ENCODE assay signal across 19 cellular contexts in the genomic region with DNA sequence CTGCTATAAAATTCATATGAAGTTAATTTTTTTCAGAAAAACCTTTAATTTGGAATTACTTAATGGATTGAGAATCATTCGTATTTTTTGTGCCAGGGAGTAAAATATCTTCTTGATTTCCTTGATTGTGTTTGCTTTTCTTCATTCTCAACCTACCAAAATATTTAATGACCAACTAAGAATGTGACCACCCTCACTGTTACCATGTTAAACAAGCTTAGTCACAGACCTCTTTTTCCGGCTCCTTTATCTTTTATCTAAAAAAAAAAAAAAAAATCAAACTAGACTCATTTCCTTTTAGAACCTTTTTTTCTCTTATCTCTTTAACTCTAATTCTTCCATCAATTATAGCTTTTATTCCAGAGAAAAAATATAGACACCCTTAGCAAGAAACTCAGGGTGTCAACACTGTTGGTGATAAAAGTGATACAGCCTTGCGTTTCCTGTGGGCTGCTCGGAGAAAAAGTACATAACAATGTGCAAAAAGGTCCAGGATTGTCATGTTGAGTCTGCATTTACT. TPM values are rescaled to one million over a fixed set of nuclear protein-coding genes. Genes with fewer than 3 reads are reported as not detected.
"Had no signal": no experiment of that assay in that cellular context is flagged by ENCODE, and none has a peak within 500 bp of the region (broad histone marks: within the 10 kb centered on the region; RNA-seq: fewer than 3 reads in every experiment).

No MANE protein-coding gene starts in this region.

- H3K27me3 ChIP-seq: ascending aorta, cardiac muscle cell, dorsolateral prefrontal cortex, transverse colon, uterus had no signal

- H3K4me1 ChIP-seq: ascending aorta, transverse colon, uterus had no signal

- H3K36me3 ChIP-seq: ascending aorta, cardiac muscle cell, transverse colon, uterus, WERI-Rb-1 had no signal

- H3K27ac ChIP-seq: ascending aorta, cardiac muscle cell, dorsolateral prefrontal cortex, transverse colon, uterus, WERI-Rb-1 had no signal

- ATAC-seq: left lobe of liver had no signal

- DNase-seq: activated CD4-positive, alpha-beta T cell treated with anti-CD3 and anti-CD28 coated beads for 1 hour; activated gamma-delta T cell; dorsolateral prefrontal cortex; endodermal cell; head of caudate nucleus; kidney; mammary epithelial cell; midbrain; nephron progenitor cell; nucleus accumbens; transverse colon; uterus; WERI-Rb-1 had no signal

- H3K9me3 ChIP-seq: transverse colon, uterus had no signal

- H3K4me3 ChIP-seq: ascending aorta, cardiac muscle cell, dorsolateral prefrontal cortex, transverse colon, uterus had no signal

RNA-seq across cellular contexts. Expression of a gene that starts 20.6 kb away (rescaled TPM):
- total RNA-seq: activated CD8-positive, alpha-beta memory T cell treated with anti-CD3 and anti-CD28 coated beads for 36 hours; ascending aorta; cardiac muscle cell; endodermal cell; epithelial cell of proximal tubule; fibroblast of lung; mammary epithelial cell had no signal
